In the genomic region with DNA sequence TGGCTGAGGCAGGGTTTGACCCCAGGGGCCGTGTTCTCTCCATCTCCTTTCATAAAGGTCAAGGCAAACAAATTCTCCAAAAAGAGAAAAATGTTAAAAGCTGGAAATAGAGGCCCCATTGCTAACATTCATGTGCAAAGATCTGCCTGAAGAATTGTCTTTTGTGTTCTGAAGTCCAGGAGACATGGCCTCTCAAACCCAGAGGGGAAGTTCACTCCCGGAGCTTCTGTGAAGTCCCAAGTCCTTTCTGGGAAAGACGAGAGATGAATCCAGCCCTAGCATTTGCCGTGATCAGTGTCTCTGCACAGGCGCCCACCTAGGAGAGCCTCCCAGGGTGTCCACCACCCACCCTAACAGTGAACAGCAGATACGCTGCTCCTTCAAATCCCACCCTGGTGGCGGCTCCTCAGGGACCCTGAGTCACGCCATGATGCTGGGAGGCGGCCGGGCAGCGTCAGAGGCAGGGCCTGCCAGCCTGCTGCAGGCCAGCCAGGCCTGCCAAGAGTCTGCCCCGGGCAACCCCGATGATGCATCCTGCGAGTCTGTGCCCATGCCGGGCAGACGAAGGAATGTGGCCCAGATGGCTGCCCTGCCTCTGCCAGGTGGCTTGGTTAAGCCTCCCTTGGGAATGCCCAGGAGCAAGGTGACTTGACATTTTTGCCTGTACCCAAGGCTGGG, we compare ENCODE assay signal across 9 cellular contexts. TPM values are rescaled to one million over a fixed set of nuclear protein-coding genes. Genes with fewer than 3 reads are reported as not detected.
DNase-seq lines count a peak whose midpoint lies in the region; ATAC-seq and TF ChIP-seq lines count a peak whose summit lies in the region.
"Had no signal": no experiment of that assay in that cellular context is flagged by ENCODE, and none has a peak within 500 bp of the region (broad histone marks: within the 10 kb centered on the region; RNA-seq: fewer than 3 reads in every experiment).

No MANE protein-coding gene starts in this region.

- TF ChIP-seq EP300 in SK-N-SH (IDR thresholded peaks at IDR 0.05; ENCODE audit: borderline replicate concordance in 1 of 2, low read depth in 1 of 2, low read length in 1 of 2) = peak in 1 of 2 experiments; percentile 59; a peak in 1 of 4 replicates

- no peak for TF ChIP-seq RAD21 in HCT116 (IDR thresholded peaks at IDR 0.05; ENCODE audit: low read depth)
- no peak for TF ChIP-seq RAD21 in SK-N-SH (IDR thresholded peaks at IDR 0.05; ENCODE audit: low read length)

- in situ Hi-C loops in HAP-1 (cut with MboI; ENCODE audit: low sequenced_read_pairs) = no loop called here

- H3K9me3 ChIP-seq in HCT116 (ENCODE audit: control insufficient read depth in 1 of 2, insufficient read depth in 1 of 2, low read depth in 1 of 2, low read length in 2 of 2) (no peaks in the 10 kb centered on the region), SK-N-SH (no peaks in the 10 kb centered on the region), testis (no peaks in the 10 kb centered on the region), HAP-1 (no peaks in the 10 kb centered on the region)
- H3K9me3 ChIP-seq: prostate gland had no signal

- peaks cover 32% of the 10 kb centered on the region for H3F3A ChIP-seq in SK-N-SH (replicated peaks; ENCODE audit: insufficient read depth)

- no peaks in the 10 kb centered on the region for H3K27me3 ChIP-seq in HCT116 (ENCODE audit: insufficient read depth, low read length)
- H3K27me3 ChIP-seq in SK-N-SH (ENCODE audit: insufficient read depth) = peaks cover 2% of the 10 kb centered on the region; the same call in 1 of the 2 replicates
- H3K27me3 ChIP-seq in testis = no peaks in the 10 kb centered on the region
- H3K27me3 ChIP-seq in HAP-1 (ENCODE audit: low read depth) = no peaks in the 10 kb centered on the region

- H3K79me2 ChIP-seq in HCT116 (ENCODE audit: insufficient read depth, low read length) (no peaks in the 10 kb centered on the region), SK-N-SH (ENCODE audit: insufficient read depth) (no peaks in the 10 kb centered on the region)

- no peaks in the 10 kb centered on the region for H4K20me1 ChIP-seq in HCT116 (ENCODE audit: insufficient read depth)
- H4K20me1 ChIP-seq in SK-N-SH (ENCODE audit: insufficient read depth) = no peaks in the 10 kb centered on the region

- H3K27ac ChIP-seq in HCT116 (ENCODE audit: low read depth, low read length) = no peak overlapping the region
- peak overlapping the region in 1 of 2 experiments; percentile 87; a peak in 2 of 4 replicates for H3K27ac ChIP-seq in SK-N-SH (ENCODE audit: low read depth in 2 of 2, low read length in 1 of 2)
- H3K27ac ChIP-seq in testis = no peak overlapping the region

- RAD21 ChIA-PET in HCT116 (lab: Charles Lee; ENCODE audit: low non-redundant PET in 1 of 2, low total read pairs in 2 of 2, uncharacterized antibody in 2 of 2, unreplicated experiment in 2 of 2) = no interaction called here

- H2AFZ ChIP-seq in HCT116 (ENCODE audit: low read depth, low read length, poor library complexity, severe bottlenecking) = no peak overlapping the region
- H2AFZ ChIP-seq in SK-N-SH (ENCODE audit: low read depth) = no peak overlapping the region

- POLR2A ChIA-PET in HCT116 (lab: Charles Lee) (no interaction called here), SK-N-SH (lab: Yijun Ruan, JAX) (no interaction called here)

- DNase-seq in HCT116 (ENCODE audit: low read depth, low spot score) (no peak), SK-N-SH (no peak), globus pallidus (ENCODE audit: low spot score) (peak; percentile 36), testis (peak; percentile 9), HAP-1 (ENCODE audit: low spot score in 2 of 2) (no peak), MV-4-11 (lab: John Stamatoyannopoulos, UW) (no peak)
- DNase-seq: NCI-H1105 had no signal

- intact Hi-C loops in HCT116 (cut with micrococcal nuclease) (no loop called here), testis (cut with DNase I; ENCODE audit: low total_unique reads) (loop anchor here (10.0 kb wide), 1 partner anchor 56 kb away; a partner anchor contains a TSS)

- TF ChIP-seq CTCF in HCT116 (IDR thresholded peaks at IDR 0.05 in 2 of 3, conservative IDR thresholded peaks at IDR 0.05 in 1 of 3; ENCODE audit: borderline replicate concordance in 1 of 3, insufficient read depth in 1 of 3, low read depth in 2 of 3, low read length in 2 of 3) = no peak
- no peak for TF ChIP-seq CTCF in SK-N-SH (IDR thresholded peaks at IDR 0.05)
- no peak for TF ChIP-seq CTCF in testis (IDR thresholded peaks at IDR 0.05)

- ATAC-seq in HCT116 (no peak), GM19455 (IDR thresholded peaks at IDR 0.05; ENCODE audit: unreplicated experiment) (no peak)

- H3K9ac ChIP-seq in HCT116 (ENCODE audit: low read length) (no peak overlapping the region), SK-N-SH (no peak overlapping the region)

- 69% methylated on average over 9 of the region's 16 CpGs for WGBS in SK-N-SH (ENCODE audit: low lambda C conversion rate)
- 91 to 93% methylated on average over 7 to 16 of the region's 16 CpGs for WGBS in testis, 2 donors

- TF ChIP-seq POLR2A in HCT116 (IDR thresholded peaks at IDR 0.05; ENCODE audit: borderline replicate concordance, extremely low read depth, insufficient read depth, insufficient read length) (no peak), testis (IDR thresholded peaks at IDR 0.05) (no peak)

- H3K36me3 ChIP-seq in HCT116 (ENCODE audit: control insufficient read depth in 1 of 2, insufficient read depth in 2 of 2, low read length in 2 of 2) = no peaks in the 10 kb centered on the region
- H3K36me3 ChIP-seq in SK-N-SH (replicated peaks in 1 of 2; ENCODE audit: control insufficient read depth in 1 of 2, insufficient read depth in 2 of 2, low read length in 1 of 2) = no peaks in the 10 kb centered on the region
- H3K36me3 ChIP-seq in testis (ENCODE audit: low read depth, missing control alignments) = no peaks in the 10 kb centered on the region
- no peaks in the 10 kb centered on the region for H3K36me3 ChIP-seq in HAP-1 (replicated peaks)
- H3K36me3 ChIP-seq: prostate gland had no signal

- H3K9me2 ChIP-seq in HCT116 (ENCODE audit: insufficient read depth) (no peaks in the 10 kb centered on the region), SK-N-SH (no peaks in the 10 kb centered on the region)

- peak overlapping the region; percentile 75; the same call in 1 of the 2 replicates for H3K4me2 ChIP-seq in HCT116 (ENCODE audit: low read length)
- no peak overlapping the region for H3K4me2 ChIP-seq in SK-N-SH

- no TSS peak for BruUV-seq in HCT116 (replicated peaks; lab: Mats Ljungman, UMichigan)

- H3K4me1 ChIP-seq in HCT116 (ENCODE audit: control insufficient read depth in 1 of 2, insufficient read depth in 2 of 2, low read length in 2 of 2) (peaks cover 24 to 45% of the 10 kb centered on the region in 2 experiments), SK-N-SH (ENCODE audit: control insufficient read depth in 1 of 2, insufficient read depth in 2 of 2, low read depth in 1 of 2, low read length in 1 of 2) (peaks cover 9 to 24% of the 10 kb centered on the region in 2 experiments; a peak in 3 of 4 replicates), testis (peaks cover 14% of the 10 kb centered on the region), HAP-1 (peaks cover 5% of the 10 kb centered on the region)

- CTCF ChIA-PET in HCT116 (lab: Charles Lee) = interaction anchor here (1.0 kb wide), 1 partner anchor 149 kb away, joined by 3 read pairs; no protein-coding TSS in a partner anchor
- CTCF ChIA-PET in SK-N-SH (lab: Yijun Ruan, JAX) = no interaction called here

- H3K4me3 ChIP-seq in HCT116 (replicated peaks in 1 of 2; ENCODE audit: low read depth in 1 of 2, low read length in 2 of 2) (no peak overlapping the region), SK-N-SH (ENCODE audit: low read depth in 2 of 2, low read length in 1 of 2) (no peak overlapping the region), testis (no peak overlapping the region), HAP-1 (no peak overlapping the region)
- H3K4me3 ChIP-seq: prostate gland had no signal

TF ChIP-seq in HCT116, 20 proteins besides CTCF, POLR2A, EP300 and RAD21 (continues in another document):
- TF ChIP-seq CBX3 (IDR thresholded peaks at IDR 0.05; ENCODE audit: low read depth) = no peak
- TF ChIP-seq TCF7L2 (IDR thresholded peaks at IDR 0.05; ENCODE audit: borderline replicate concordance, extremely low read depth, insufficient read depth, insufficient read length) = no peak
- TF ChIP-seq POLR2AphosphoS5 (IDR thresholded peaks at IDR 0.05; ENCODE audit: low read depth, low read length) = no peak
- no peak for TF ChIP-seq EZH2phosphoT487 (IDR thresholded peaks at IDR 0.05; ENCODE audit: borderline replicate concordance)
- TF ChIP-seq, protein P1, sequence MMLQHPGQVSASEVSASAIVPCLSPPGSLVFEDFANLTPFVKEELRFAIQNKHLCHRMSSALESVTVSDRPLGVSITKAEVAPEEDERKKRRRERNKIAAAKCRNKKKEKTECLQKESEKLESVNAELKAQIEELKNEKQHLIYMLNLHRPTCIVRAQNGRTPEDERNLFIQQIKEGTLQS (IDR thresholded peaks at IDR 0.05) = no peak
- TF ChIP-seq EGR1 (IDR thresholded peaks at IDR 0.05; ENCODE audit: low read depth) = no peak
- no peak for TF ChIP-seq ZFX (IDR thresholded peaks at IDR 0.05)

TF ChIP-seq in SK-N-SH, 30 proteins besides CTCF, POLR2A, EP300 and RAD21 (continues in another document):
- TF ChIP-seq, protein P2, sequence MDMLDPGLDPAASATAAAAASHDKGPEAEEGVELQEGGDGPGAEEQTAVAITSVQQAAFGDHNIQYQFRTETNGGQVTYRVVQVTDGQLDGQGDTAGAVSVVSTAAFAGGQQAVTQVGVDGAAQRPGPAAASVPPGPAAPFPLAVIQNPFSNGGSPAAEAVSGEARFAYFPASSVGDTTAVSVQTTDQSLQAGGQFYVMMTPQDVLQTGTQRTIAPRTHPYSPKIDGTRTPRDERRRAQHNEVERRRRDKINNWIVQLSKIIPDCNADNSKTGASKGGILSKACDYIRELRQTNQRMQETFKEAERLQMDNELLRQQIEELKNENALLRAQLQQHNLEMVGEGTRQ (IDR thresholded peaks at IDR 0.05; ENCODE audit: borderline replicate concordance, low read depth, low read length) = no peak

RNA-seq across cellular contexts. Expression of a gene that starts 5.2 kb away (rescaled TPM):
- total RNA-seq in HCT116 (2021; ENCODE audit: unreplicated experiment) (22.0 TPM), testis (10 to 100 TPM; 13.2 to 17.4 TPM)
- polyA plus RNA-seq in HCT116 (2012) = 13.1 and 13.2 TPM in 2 replicates
- polyA plus RNA-seq in SK-N-SH (2012; rRNA removed) (9.7 and 15.0 TPM in 2 replicates), testis (ENCODE audit: insufficient read depth, low read depth, low replicate concordance) (8.6 TPM)
- polyA plus RNA-seq in SK-N-SH (2012; cell fraction: cytosol; rRNA removed) = 7.0 and 9.8 TPM in 2 replicates
- 24.0 and 28.3 TPM in 2 replicates for polyA plus RNA-seq in SK-N-SH (2012; cell fraction: nucleus; rRNA removed)

RNA-seq across cellular contexts. Expression of a gene that starts 51.1 kb away (rescaled TPM):
- 28.7 TPM for total RNA-seq in HCT116 (2021; ENCODE audit: unreplicated experiment)
- 9.9 and 10.5 TPM in 2 replicates for polyA plus RNA-seq in HCT116 (2012)
- polyA plus RNA-seq in SK-N-SH (2012; rRNA removed) = 2.9 and 3.8 TPM in 2 replicates
- polyA plus RNA-seq in SK-N-SH (2012; cell fraction: cytosol; rRNA removed) = 2.7 and 3.8 TPM in 2 replicates
- 8.0 and 11.4 TPM in 2 replicates for polyA plus RNA-seq in SK-N-SH (2012; cell fraction: nucleus; rRNA removed)
- total RNA-seq in testis = 10 to 100 TPM; 26.3 to 30.9 TPM
- polyA plus RNA-seq in testis (ENCODE audit: insufficient read depth, low read depth, low replicate concordance) = 18.1 TPM

Comparison
In these comparisons a context has a peak if more than half of its experiments do, and no peak if none do; other contexts are left out.
1. DNase-seq: peak in globus pallidus (single experiment) and testis (single experiment); none in HCT116 (single experiment), SK-N-SH (single experiment), HAP-1 (0 of 2) and MV-4-11 (single experiment).